ENCODE assay signal across 10 cellular contexts in genomic region chr6:138086573-138087196, GRCh38. TPM values are rescaled to one million over a fixed set of nuclear protein-coding genes. Genes with fewer than 3 reads are reported as not detected.
DNase-seq lines count a peak whose midpoint lies in the region; ATAC-seq and TF ChIP-seq lines count a peak whose summit lies in the region.
"Had no signal": no experiment of that assay in that cellular context is flagged by ENCODE, and none has a peak within 500 bp of the region (broad histone marks: within the 10 kb centered on the region; RNA-seq: fewer than 3 reads in every experiment).

No MANE protein-coding gene starts in this region.

- no peaks in the 10 kb centered on the region for H3K79me2 ChIP-seq in HCT116 (ENCODE audit: insufficient read depth, low read length)

- POLR2A ChIA-PET in HCT116 (lab: Charles Lee): interaction anchor here (1.1 kb wide), 1 partner anchor 19 kb away, joined by 6 read pairs; no protein-coding TSS in a partner anchor

- H3K4me3 ChIP-seq in HCT116 (replicated peaks in 1 of 2; ENCODE audit: low read depth in 1 of 2, low read length in 2 of 2) (peak overlapping the region in 1 of 2 experiments; percentile 34; a peak in 3 of 4 replicates), retinal pigment epithelial cell (ENCODE audit: low read length) (no peak overlapping the region), upper lobe of left lung (no peak overlapping the region)

- H3K9me3 ChIP-seq in HCT116 (ENCODE audit: control insufficient read depth in 1 of 2, insufficient read depth in 1 of 2, low read depth in 1 of 2, low read length in 2 of 2): no peaks in the 10 kb centered on the region
- no peaks in the 10 kb centered on the region for H3K9me3 ChIP-seq in upper lobe of left lung

- H3K4me1 ChIP-seq in HCT116 (ENCODE audit: control insufficient read depth in 1 of 2, insufficient read depth in 2 of 2, low read length in 2 of 2) (peaks cover 44 to 51% of the 10 kb centered on the region in 2 experiments), upper lobe of left lung (peaks cover 0 to 7% (median 5%) of the 10 kb centered on the region in 4 donors)

- CTCF ChIA-PET in HCT116 (lab: Charles Lee): interaction anchor here (0.7 to 0.8 kb wide), 2 partner anchors 22 to 24 kb away, joined by 4 read pairs; no protein-coding TSS in a partner anchor

- H3K27ac ChIP-seq in HCT116 (ENCODE audit: low read depth, low read length) (peak overlapping the region; percentile 83), upper lobe of left lung (no peak overlapping the region)
- H3K27ac ChIP-seq: KMS-11 had no signal

- intact Hi-C loops in HCT116 (cut with micrococcal nuclease): loop anchor here (5.0 kb wide), 1 partner anchor 79 kb away; no protein-coding TSS in a partner anchor

- TF ChIP-seq CTCF in HCT116 (IDR thresholded peaks at IDR 0.05 in 2 of 3, conservative IDR thresholded peaks at IDR 0.05 in 1 of 3; ENCODE audit: borderline replicate concordance in 1 of 3, insufficient read depth in 1 of 3, low read depth in 2 of 3, low read length in 2 of 3) (no peak), retinal pigment epithelial cell (conservative IDR thresholded peaks at IDR 0.05; ENCODE audit: low read depth, low read length) (no peak), upper lobe of left lung (IDR thresholded peaks at IDR 0.05) (no peak)

- H3K27me3 ChIP-seq in HCT116 (ENCODE audit: insufficient read depth, low read length): no peaks in the 10 kb centered on the region; the same call in 1 of the 2 replicates
- H3K27me3 ChIP-seq in upper lobe of left lung: no peaks in the 10 kb centered on the region

- TF ChIP-seq POLR2A in HCT116 (IDR thresholded peaks at IDR 0.05; ENCODE audit: borderline replicate concordance, extremely low read depth, insufficient read depth, insufficient read length): no peak
- TF ChIP-seq POLR2A in upper lobe of left lung (IDR thresholded peaks at IDR 0.05): no peak

- H4K20me1 ChIP-seq in HCT116 (ENCODE audit: insufficient read depth): no peaks in the 10 kb centered on the region

- H3K4me2 ChIP-seq in HCT116 (ENCODE audit: low read length): peak overlapping the region; percentile 80
- H3K4me2 ChIP-seq: KMS-11 had no signal

- ATAC-seq in HCT116: peak; percentile 69
- ATAC-seq in esophagus mucosa: peak; percentile 56
- no peak for ATAC-seq in HG02884 (IDR thresholded peaks at IDR 0.05; ENCODE audit: unreplicated experiment)
- no peak for ATAC-seq in HG03039 (IDR thresholded peaks at IDR 0.05; ENCODE audit: unreplicated experiment)
- no peak for ATAC-seq in upper lobe of left lung (ENCODE audit: low FRiP score in 2 of 2)
- no peak for ATAC-seq in HG02571 (IDR thresholded peaks at IDR 0.05; ENCODE audit: unreplicated experiment)

- DNase-seq in HCT116 (ENCODE audit: low read depth, low spot score) (peak; percentile 85), NCI-H748 treated with DMSO at 0.1 percent for 48 hours (lab: John Stamatoyannopoulos, UW) (peak; percentile 91), retinal pigment epithelial cell (ENCODE audit: low read depth) (peak; percentile 47), upper lobe of left lung (no peak)
- DNase-seq: activated naive CD8-positive, alpha-beta T cell treated with anti-CD3 and anti-CD28 coated beads, Interleukin-2, amount 10 ng/mL, durations not matched to agents 7 days and 5 days had no signal

- no peak for TF ChIP-seq RAD21 in HCT116 (IDR thresholded peaks at IDR 0.05; ENCODE audit: low read depth)

- WGBS in upper lobe of left lung, 2 donors: 64 to 72% methylated on average over 5 of the region's 5 CpGs

- H3K9me2 ChIP-seq in HCT116 (ENCODE audit: insufficient read depth): no peaks in the 10 kb centered on the region

- peaks cover 0 to 5% of the 10 kb centered on the region in 2 experiments; a peak in 2 of 4 replicates for H3K36me3 ChIP-seq in HCT116 (ENCODE audit: control insufficient read depth in 1 of 2, insufficient read depth in 2 of 2, low read length in 2 of 2)
- H3K36me3 ChIP-seq in upper lobe of left lung: no peaks in the 10 kb centered on the region

- TF ChIP-seq EP300 in upper lobe of left lung (IDR thresholded peaks at IDR 0.05): no peak

- no TSS peak for BruUV-seq in HCT116 (replicated peaks; lab: Mats Ljungman, UMichigan)

- RAD21 ChIA-PET in HCT116 (lab: Charles Lee; ENCODE audit: low non-redundant PET in 1 of 2, low total read pairs in 2 of 2, uncharacterized antibody in 2 of 2, unreplicated experiment in 2 of 2): no interaction called here

- H2AFZ ChIP-seq in HCT116 (ENCODE audit: low read depth, low read length, poor library complexity, severe bottlenecking): peak overlapping the region; percentile 3

- H3K9ac ChIP-seq in HCT116 (ENCODE audit: low read length): no peak overlapping the region
- H3K9ac ChIP-seq: KMS-11 had no signal

TF ChIP-seq in HCT116, 20 proteins besides CTCF, POLR2A, EP300 and RAD21:
- TF ChIP-seq POLR2AphosphoS5 (IDR thresholded peaks at IDR 0.05; ENCODE audit: low read depth, low read length) (peak; percentile 47), REST (IDR thresholded peaks at IDR 0.05; ENCODE audit: low read depth) (no peak), EZH2 (IDR thresholded peaks at IDR 0.05) (no peak), TCF7L2 (IDR thresholded peaks at IDR 0.05; ENCODE audit: borderline replicate concordance, extremely low read depth, insufficient read depth, insufficient read length) (peak; percentile 61), SRF (IDR thresholded peaks at IDR 0.05; ENCODE audit: low read depth) (peak; percentile 53; the same call in 1 of the 2 replicates), EZH2phosphoT487 (IDR thresholded peaks at IDR 0.05; ENCODE audit: borderline replicate concordance) (no peak), FOSL1 (IDR thresholded peaks at IDR 0.05; ENCODE audit: low read depth) (peak; percentile 88), JUND (IDR thresholded peaks at IDR 0.05) (peak; percentile 95), ZNF274 (IDR thresholded peaks at IDR 0.05; ENCODE audit: low read depth, low read length) (no peak), ZBTB33 (IDR thresholded peaks at IDR 0.05; ENCODE audit: extremely low read depth, insufficient replicate concordance, low read length) (no peak), CEBPB (IDR thresholded peaks at IDR 0.05; ENCODE audit: low read depth) (peak; percentile 64), SIN3A (IDR thresholded peaks at IDR 0.05; ENCODE audit: low read depth) (peak; percentile 65), YY1 (IDR thresholded peaks at IDR 0.05; ENCODE audit: extremely low read depth, insufficient replicate concordance, low read depth, low read length) (no peak), ELF1 (IDR thresholded peaks at IDR 0.05; ENCODE audit: borderline replicate concordance, low read depth) (no peak), MAX (IDR thresholded peaks at IDR 0.05) (peak; percentile 63), EGR1 (IDR thresholded peaks at IDR 0.05; ENCODE audit: low read depth) (no peak), CBX3 (IDR thresholded peaks at IDR 0.05; ENCODE audit: low read depth) (peak; percentile 93), SP1 (IDR thresholded peaks at IDR 0.05; ENCODE audit: low read depth) (peak; percentile 81)

RNA-seq across cellular contexts. Expression of gene PERP, which starts 20.5 kb away (rescaled TPM):
- total RNA-seq in HCT116 (2021; ENCODE audit: unreplicated experiment): 85.9 TPM
- 41.4 and 43.8 TPM in 2 replicates for polyA plus RNA-seq in HCT116 (2012)
- 675 TPM for total RNA-seq in esophagus mucosa
- total RNA-seq in upper lobe of left lung: 10 to 100 TPM; 13.6 to 69.8 (median 26.1) TPM

Comparison
In these comparisons a context has a peak if more than half of its experiments do, and no peak if none do; other contexts are left out.
1. ATAC-seq: peak in HCT116 (single experiment) and esophagus mucosa (single experiment); none in HG02884 (single experiment), HG03039 (single experiment), upper lobe of left lung (0 of 2) and HG02571 (single experiment).
2. DNase-seq: peak in HCT116 (single experiment), NCI-H748 treated with DMSO at 0.1 percent for 48 hours (single experiment) and retinal pigment epithelial cell (single experiment); none in upper lobe of left lung (0 of 2).